In the genomic region with DNA sequence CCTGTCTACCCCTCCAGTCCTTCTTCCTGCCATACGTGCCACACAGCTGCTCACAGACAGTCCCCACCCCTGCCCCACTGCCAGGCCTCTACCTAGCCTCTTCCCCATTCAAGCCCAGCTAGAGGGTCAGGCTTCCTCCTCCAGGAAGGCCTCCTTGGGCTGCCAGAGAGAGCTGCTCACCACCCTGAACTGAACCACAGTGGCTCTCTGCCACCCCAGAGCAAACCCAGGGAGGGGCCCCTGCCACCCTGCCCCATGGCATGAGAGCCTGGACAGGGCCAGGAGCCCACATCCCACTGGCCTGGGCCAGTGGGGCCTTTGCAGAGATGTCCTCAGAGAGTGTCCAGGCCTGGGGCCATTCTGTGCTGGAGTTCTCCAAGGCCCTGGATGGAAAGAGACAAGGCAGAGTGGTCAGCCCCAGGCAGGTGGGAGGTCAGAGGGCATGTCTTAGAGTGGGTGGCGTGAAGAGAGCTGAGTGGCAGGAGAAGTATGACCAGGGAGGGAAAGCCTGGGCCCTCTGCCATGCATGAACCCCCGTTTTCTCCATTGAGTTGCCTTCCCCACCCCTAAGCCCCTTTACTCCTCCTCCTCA, we compare ENCODE assay signal across 19 cellular contexts. TPM values are rescaled to one million over a fixed set of nuclear protein-coding genes. Genes with fewer than 3 reads are reported as not detected.
"Had no signal": no experiment of that assay in that cellular context is flagged by ENCODE, and none has a peak within 500 bp of the region (broad histone marks: within the 10 kb centered on the region; RNA-seq: fewer than 3 reads in every experiment).

No MANE protein-coding gene starts in this region.

- ATAC-seq: activated CD8-positive, alpha-beta T cell treated with anti-CD3 and anti-CD28 coated beads for 36 hours; activated T-cell treated with anti-CD3 and anti-CD28 coated beads, Interleukin-2, amount 50 U/mL, for 72 hours; heart left ventricle had no signal

- H3K9me3 Mint-ChIP-seq: activated CD8-positive, alpha-beta T cell treated with anti-CD3 and anti-CD28 coated beads for 36 hours; activated T-cell treated with anti-CD3 and anti-CD28 coated beads, Interleukin-2, amount 50 U/mL, for 72 hours; stimulated activated naive CD8-positive, alpha-beta T cell treated with anti-CD3 and anti-CD28 coated beads, Interleukin-15, Interleukin-2, amounts not matched to agents 100 ng/mL and 50 ng/mL, for 24 hours had no signal

- H3K27ac Mint-ChIP-seq: activated CD8-positive, alpha-beta T cell treated with anti-CD3 and anti-CD28 coated beads for 36 hours; activated naive CD8-positive, alpha-beta T cell treated with anti-CD3 and anti-CD28 coated beads for 36 hours; activated T-cell treated with anti-CD3 and anti-CD28 coated beads, Interleukin-2, amount 50 U/mL, for 72 hours; stimulated activated naive CD8-positive, alpha-beta T cell treated with anti-CD3 and anti-CD28 coated beads, Interleukin-15, Interleukin-2, amounts not matched to agents 100 ng/mL and 50 ng/mL, for 24 hours had no signal

- H3K27me3 Mint-ChIP-seq: activated CD8-positive, alpha-beta T cell treated with anti-CD3 and anti-CD28 coated beads for 36 hours; activated naive CD8-positive, alpha-beta T cell treated with anti-CD3 and anti-CD28 coated beads for 36 hours; stimulated activated naive CD8-positive, alpha-beta T cell treated with anti-CD3 and anti-CD28 coated beads, Interleukin-15, Interleukin-2, amounts not matched to agents 100 ng/mL and 50 ng/mL, for 24 hours had no signal

- H3K9me3 ChIP-seq: thyroid gland, uterus had no signal

- H3K27ac ChIP-seq: heart left ventricle, left ventricle myocardium inferior, thyroid gland, uterus, WERI-Rb-1 had no signal

- H3K4me3 Mint-ChIP-seq: activated CD8-positive, alpha-beta T cell treated with anti-CD3 and anti-CD28 coated beads for 36 hours; activated naive CD8-positive, alpha-beta T cell treated with anti-CD3 and anti-CD28 coated beads for 36 hours; activated T-cell treated with anti-CD3 and anti-CD28 coated beads, Interleukin-2, amount 50 U/mL, for 72 hours; neural crest cell; stimulated activated naive CD8-positive, alpha-beta T cell treated with anti-CD3 and anti-CD28 coated beads, Interleukin-15, Interleukin-2, amounts not matched to agents 100 ng/mL and 50 ng/mL, for 24 hours had no signal

- H3K36me3 ChIP-seq: breast epithelium, heart left ventricle, left ventricle myocardium inferior, thyroid gland, uterus, WERI-Rb-1 had no signal

- DNase-seq: activated CD4-positive, alpha-beta T cell treated with anti-CD3 and anti-CD28 coated beads for 4 hours; activated CD8-positive, alpha-beta memory T cell treated with anti-CD3 and anti-CD28 coated beads, Interleukin-2, amount 50 U/mL, for 4 hours; activated CD8-positive, alpha-beta T cell treated with anti-CD3 and anti-CD28 coated beads for 36 hours; activated gamma-delta T cell treated with Interleukin-2 at 50 U/mL for 16 hours; activated naive CD8-positive, alpha-beta T cell treated with anti-CD3 and anti-CD28 coated beads for 36 hours; activated T-cell treated with anti-CD3 and anti-CD28 coated beads, Interleukin-2, amount 50 U/mL, for 72 hours; foreskin melanocyte; left ventricle myocardium inferior; stimulated activated CD8-positive, alpha-beta memory T cell treated with anti-CD3 and anti-CD28 coated beads, Interleukin-4, amount 100 ng/mL, for 48 hours; T-helper 1 cell; thyroid gland; WERI-Rb-1 had no signal

- H3K4me1 Mint-ChIP-seq: activated naive CD8-positive, alpha-beta T cell treated with anti-CD3 and anti-CD28 coated beads for 36 hours; neural crest cell had no signal

- H3K36me3 Mint-ChIP-seq: activated naive CD8-positive, alpha-beta T cell treated with anti-CD3 and anti-CD28 coated beads for 36 hours had no signal

- FAIRE-seq: keratinocyte had no signal

- H3K27me3 ChIP-seq: breast epithelium, heart left ventricle, thyroid gland, uterus had no signal

- H3K4me3 ChIP-seq: breast epithelium, heart left ventricle, left ventricle myocardium inferior, thyroid gland, uterus had no signal

- H3K4me1 ChIP-seq: breast epithelium, left ventricle myocardium inferior, thyroid gland had no signal

RNA-seq across cellular contexts. Expression of a gene that starts 40.4 kb away (rescaled TPM):
- total RNA-seq: activated CD8-positive, alpha-beta T cell treated with anti-CD3 and anti-CD28 coated beads for 36 hours; activated naive CD8-positive, alpha-beta T cell treated with anti-CD3 and anti-CD28 coated beads for 36 hours; activated T-cell treated with anti-CD3 and anti-CD28 coated beads, Interleukin-2, amount 50 U/mL, for 72 hours; breast epithelium; heart left ventricle; left ventricle myocardium inferior; mesenteric fat pad; neural crest cell; thyroid gland had no signal
- polyA plus RNA-seq: heart left ventricle, keratinocyte had no signal

RNA-seq across cellular contexts. Expression of a gene that starts 59.0 kb away (rescaled TPM):
- total RNA-seq: activated CD8-positive, alpha-beta T cell treated with anti-CD3 and anti-CD28 coated beads for 36 hours had no signal
